8 cellular contexts compared by ENCODE assay signal in the genomic region with DNA sequence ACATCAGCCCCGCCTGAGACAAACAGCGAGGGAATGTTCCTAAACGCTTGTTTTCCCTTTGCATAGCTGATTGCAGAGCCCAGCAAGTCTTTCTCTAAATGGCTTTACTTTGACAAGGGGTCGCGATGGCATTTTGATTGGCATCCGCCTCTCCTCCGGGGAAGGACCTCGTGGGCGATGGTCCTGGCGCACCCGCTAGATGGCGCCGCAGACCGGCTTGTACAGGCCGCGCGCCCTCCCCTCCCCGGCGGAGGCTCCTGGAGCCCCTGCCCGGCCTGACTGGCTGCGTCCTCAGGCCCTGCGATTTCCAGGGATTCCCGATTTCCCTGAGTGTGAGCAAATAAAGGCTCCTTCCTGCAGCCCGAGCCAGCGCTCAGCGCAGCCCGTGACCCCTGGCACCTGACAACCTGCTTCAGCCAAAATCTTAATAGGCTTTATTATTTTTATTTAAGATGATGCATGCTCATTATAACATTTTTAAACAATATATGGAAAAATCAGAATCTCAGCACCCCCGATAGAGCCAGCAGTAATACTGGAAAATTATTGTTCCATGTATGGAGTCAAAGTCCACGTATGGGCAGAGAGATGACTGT.
DNase-seq lines count a peak whose midpoint lies in the region; ATAC-seq, FAIRE-seq and TF ChIP-seq lines count a peak whose summit lies in the region.

No MANE protein-coding gene starts in this region.

- H3K27ac ChIP-seq in PC-3 (ENCODE audit: low read length) (no peak overlapping the region), pancreas (no peak overlapping the region)

- H3F3A ChIP-seq in PC-3 (ENCODE audit: low read length, unreplicated experiment): no peaks in the 10 kb centered on the region

- TF ChIP-seq CTCF in PC-3 (conservative IDR thresholded peaks at IDR 0.05; ENCODE audit: low read depth, low read length): peak; percentile 85
- TF ChIP-seq CTCF in pancreas (IDR thresholded peaks at IDR 0.05): peak in 3 of 4 donors; percentile 49 to 62 (median 52)

- no peak overlapping the region for H2AFZ ChIP-seq in PC-3 (ENCODE audit: low read length)

- H3K4me3 ChIP-seq in PC-3 (ENCODE audit: low read length): no peak overlapping the region
- no peak overlapping the region for H3K4me3 ChIP-seq in pancreas

- no peaks in the 10 kb centered on the region for H3K9me2 ChIP-seq in PC-3 (replicated peaks; ENCODE audit: low read length)

- DNase-seq in activated CD8-positive, alpha-beta memory T cell treated with anti-CD3 and anti-CD28 coated beads for 48 hours (ENCODE audit: low read depth in 2 of 3, low spot score in 2 of 3): peak in 2 of 3 experiments; percentile 0 to 1
- no peak for DNase-seq in activated CD8-positive, alpha-beta memory T cell treated with anti-CD3 and anti-CD28 coated beads for 24 hours
- DNase-seq in PC-3 (peak; percentile 51), erythroblast (lab: John Stamatoyannopoulos, UW) (peak; percentile 20 to 33), pancreas (peak in 3 of 6 donors; percentile 13 to 84 (median 46)), 8988T (no peak)
- no peak for DNase-seq in effector CD4-positive, alpha-beta T cell

- no peak for TF ChIP-seq POLR2A in erythroblast (IDR thresholded peaks at IDR 0.05; ENCODE audit: low read length)

- H3K36me3 ChIP-seq in PC-3 (ENCODE audit: low read depth, low read length) (no peaks in the 10 kb centered on the region), pancreas (no peaks in the 10 kb centered on the region)

- ATAC-seq in HG02759 (IDR thresholded peaks at IDR 0.05; ENCODE audit: unreplicated experiment) (peak; percentile 84), PC-3 (peak; percentile 83), pancreas (peak in 3 of 4 donors; percentile 81 to 91 (median 84))

- WGBS in pancreas, 2 donors: 6 to 7% methylated on average over 28 to 29 of the region's 29 CpGs

- no peak overlapping the region for H3K4me2 ChIP-seq in PC-3 (ENCODE audit: low read length)

- H3K79me2 ChIP-seq in PC-3 (ENCODE audit: low read length): no peaks in the 10 kb centered on the region

- H3K9me3 ChIP-seq in PC-3 (ENCODE audit: low read length) (no peaks in the 10 kb centered on the region), pancreas (no peaks in the 10 kb centered on the region)

- POLR2A ChIA-PET in PC-3 (lab: Charles Lee; ENCODE audit: unreplicated experiment): no interaction called here

- H3K4me1 ChIP-seq in PC-3 (ENCODE audit: insufficient read depth, low read length): no peaks in the 10 kb centered on the region
- no peaks in the 10 kb centered on the region for H3K4me1 ChIP-seq in pancreas

- BruUV-seq in PC-3 (replicated peaks; lab: Mats Ljungman, UMichigan): no TSS peak

- CTCF ChIA-PET in PC-3 (lab: Charles Lee): no interaction called here

- H3K9ac ChIP-seq in PC-3 (ENCODE audit: low read length): no peak overlapping the region

- intact Hi-C loops in PC-3 (cut with micrococcal nuclease) (loop anchor here (5.0 kb wide), 1 partner anchor 1339 kb away; no protein-coding TSS in a partner anchor), pancreas (cut with DNase I) (no loop called here)

- H3K27me3 ChIP-seq in PC-3 (ENCODE audit: low read length) (peaks cover 63% of the 10 kb centered on the region), pancreas (peaks cover 0 to 19% (median 0%) of the 10 kb centered on the region in 4 donors)

- FAIRE-seq in pancreas (lab: Jason Lieb, UNC): no peak

- no peaks in the 10 kb centered on the region for H4K20me1 ChIP-seq in PC-3 (ENCODE audit: low read length)

Comparison
In these comparisons a context has a peak if more than half of its experiments do, and no peak if none do; other contexts are left out.
1. DNase-seq: peak in activated CD8-positive, alpha-beta memory T cell treated with anti-CD3 and anti-CD28 coated beads for 48 hours (2 of 3), PC-3 (single experiment) and erythroblast (2 of 2); none in activated CD8-positive, alpha-beta memory T cell treated with anti-CD3 and anti-CD28 coated beads for 24 hours (single experiment), effector CD4-positive, alpha-beta T cell (single experiment) and 8988T (single experiment).
2. Peak in every context shown above with its lines, with median percentiles within 50 percentile points of each other: ATAC-seq.